ENCODE assay signal across 13 cellular contexts in genomic region chr11:118321386-118322082, GRCh38. TPM values are rescaled to one million over a fixed set of nuclear protein-coding genes. Genes with fewer than 3 reads are reported as not detected.
DNase-seq lines count a peak whose midpoint lies in the region; ATAC-seq and TF ChIP-seq lines count a peak whose summit lies in the region.
"Had no signal": no experiment of that assay in that cellular context is flagged by ENCODE, and none has a peak within 500 bp of the region (broad histone marks: within the 10 kb centered on the region; RNA-seq: fewer than 3 reads in every experiment).

No MANE protein-coding gene starts in this region.

- H3K27ac Mint-ChIP-seq in activated B cell treated with CpG ODN at 0.5 μM for 24 hours = peak overlapping the region; percentile 83

- peak overlapping the region; percentile 39 for H3K4me3 Mint-ChIP-seq in activated B cell treated with CpG ODN at 0.5 μM for 24 hours

- DNase-seq in NCI-H748 (lab: John Stamatoyannopoulos, UW; ENCODE audit: unreplicated experiment) (peak; percentile 22), NCI-H748 treated with DMSO at 0.1 percent for 48 hours (lab: John Stamatoyannopoulos, UW) (no peak), LoVo (ENCODE audit: low spot score) (peak; percentile 11), activated B cell treated with CpG ODN at 0.5 μM for 24 hours (no peak), pons (ENCODE audit: low spot score) (peak; percentile 38), omental fat pad (ENCODE audit: low spot score) (no peak), DMS79 (lab: John Stamatoyannopoulos, UW) (no peak), hypothalamus (lab: John Stamatoyannopoulos, UW) (no peak)
- DNase-seq: hippocampal formation, midbrain, NCI-H446 had no signal

- no peaks in the 10 kb centered on the region for H3K36me3 Mint-ChIP-seq in activated B cell treated with CpG ODN at 0.5 μM for 24 hours (ENCODE audit: low read depth)

- ATAC-seq in activated B cell treated with CpG ODN at 0.5 μM for 24 hours (ENCODE audit: low read depth) (peak; percentile 49), omental fat pad (ENCODE audit: low FRiP score) (no peak)

- POLR2A ChIA-PET in activated B cell treated with CpG ODN at 0.5 μM for 24 hours (lab: Charles Lee) = interaction anchor here (0.7 kb wide), 4 partner anchors 70 to 459 kb away, joined by 4 to 12 read pairs (median 8); no protein-coding TSS in a partner anchor

- peaks cover 68% of the 10 kb centered on the region for H3K4me1 Mint-ChIP-seq in activated B cell treated with CpG ODN at 0.5 μM for 24 hours

- TF ChIP-seq CTCF in activated B cell treated with CpG ODN at 0.5 μM for 24 hours (IDR thresholded peaks at IDR 0.05) = no peak
- TF ChIP-seq CTCF in omental fat pad (IDR thresholded peaks at IDR 0.05) = no peak

- peaks cover 4% of the 10 kb centered on the region for H3K27me3 Mint-ChIP-seq in activated B cell treated with CpG ODN at 0.5 μM for 24 hours

- H3K9me3 Mint-ChIP-seq in activated B cell treated with CpG ODN at 0.5 μM for 24 hours = no peaks in the 10 kb centered on the region

- intact Hi-C loops in activated B cell treated with CpG ODN at 0.5 μM for 24 hours (cut with micrococcal nuclease) = no loop called here

- CTCF ChIA-PET in activated B cell treated with CpG ODN at 0.5 μM for 24 hours (lab: Charles Lee) = no interaction called here

RNA-seq across cellular contexts. Expression of gene CD3E, which starts 17.0 kb away (rescaled TPM):
- total RNA-seq in activated B cell treated with CpG ODN at 0.5 μM for 24 hours (0.59 and 0.95 TPM in 2 replicates), omental fat pad (1 to 10 TPM; 2.8 to 4.1 (median 3.0) TPM)
- total RNA-seq: H4, smooth muscle cell had no signal

RNA-seq across cellular contexts. Expression of gene CD3D, which starts 21.0 kb away (rescaled TPM):
- 1.8 TPM in 1 of 2 replicates, not detected in the other for total RNA-seq in activated B cell treated with CpG ODN at 0.5 μM for 24 hours
- total RNA-seq in omental fat pad = 1 to 10 TPM; 1.7 to 3.4 (median 2.6) TPM
- total RNA-seq: H4, smooth muscle cell had no signal

RNA-seq across cellular contexts. Expression of gene CD3G, which starts 22.6 kb away (rescaled TPM):
- total RNA-seq in activated B cell treated with CpG ODN at 0.5 μM for 24 hours (0.20 TPM in 1 of 2 replicates, not detected in the other), omental fat pad (1 to 10 TPM; 1.0 to 2.1 (median 1.6) TPM)
- total RNA-seq: H4, smooth muscle cell had no signal

RNA-seq across cellular contexts. Expression of gene UBE4A, which starts 37.9 kb away (rescaled TPM):
- total RNA-seq in activated B cell treated with CpG ODN at 0.5 μM for 24 hours (28.4 and 34.2 TPM in 2 replicates), omental fat pad (10 to 100 TPM; 39.3 to 45.9 (median 42.3) TPM)

RNA-seq across cellular contexts. Expression of gene MPZL2, which starts 57.4 kb away (rescaled TPM):
- total RNA-seq in activated B cell treated with CpG ODN at 0.5 μM for 24 hours (0.29 TPM in 1 of 2 replicates, not detected in the other), omental fat pad (10 to 100 TPM in 3 of 4 donors, 1 to 10 TPM in 1; 6.8 to 56.6 (median 33.6) TPM)

Comparison
In these comparisons a context has a peak if more than half of its experiments do, and no peak if none do; other contexts are left out.
1. DNase-seq: peak in NCI-H748 (single experiment), LoVo (single experiment) and pons (single experiment); none in NCI-H748 treated with DMSO at 0.1 percent for 48 hours (single experiment), activated B cell treated with CpG ODN at 0.5 μM for 24 hours (single experiment), omental fat pad (single experiment), DMS79 (single experiment) and hypothalamus (0 of 51).